8 cellular contexts compared by ENCODE assay signal in the genomic region with DNA sequence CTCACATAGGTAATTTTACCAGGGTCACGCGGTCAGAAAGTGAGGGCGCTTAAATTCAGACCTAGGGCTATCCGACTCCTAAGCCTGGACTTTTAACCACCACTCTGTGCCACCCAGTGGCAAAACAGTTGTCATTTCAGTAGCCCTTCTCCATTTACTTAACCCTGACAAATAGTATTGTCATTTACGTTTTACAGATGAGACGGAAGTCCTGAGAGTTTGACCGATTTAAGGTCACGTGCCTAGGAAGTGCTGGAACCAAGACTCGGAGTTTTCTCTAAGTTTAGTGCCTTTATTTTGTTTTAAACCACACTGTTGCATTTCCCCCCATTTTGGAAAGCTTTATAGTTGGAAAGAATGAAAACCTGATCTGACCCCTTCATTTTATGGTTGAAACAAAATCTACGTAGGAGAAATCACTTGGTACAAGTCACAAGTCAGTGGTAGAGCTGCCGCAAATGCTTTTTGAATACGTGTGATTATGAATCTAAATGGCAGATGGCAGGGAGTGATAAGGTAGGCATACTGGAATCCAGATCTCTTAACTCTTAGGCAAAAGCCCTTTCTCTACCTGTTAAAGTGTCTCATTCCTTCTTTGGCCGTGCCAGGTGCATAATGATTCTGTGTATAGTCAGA. TPM values are rescaled to one million over a fixed set of nuclear protein-coding genes. Genes with fewer than 3 reads are reported as not detected.
DNase-seq lines count a peak whose midpoint lies in the region; TF ChIP-seq lines count a peak whose summit lies in the region.

No MANE protein-coding gene starts in this region.

- peak overlapping the region; percentile 85 for H3K4me3 ChIP-seq in ovary

- peaks cover 24% of the 10 kb centered on the region for H3K36me3 Mint-ChIP-seq in activated CD4-positive, alpha-beta T cell treated with anti-CD3 and anti-CD28 coated beads, Interleukin-2, amount 10 ng/mL, durations not matched to agents 24 days and 14 days (ENCODE audit: low read depth)
- H3K36me3 Mint-ChIP-seq in activated CD4-positive, alpha-beta memory T cell treated with anti-CD3 and anti-CD28 coated beads for 36 hours, result peaks cover 16% of the 10 kb centered on the region

- peak overlapping the region; percentile 78 to 84 for H3K27ac ChIP-seq in ovary

- no peak for TF ChIP-seq CTCF in ovary (IDR thresholded peaks at IDR 0.05)

- H3K9me3 ChIP-seq in ovary, result no peaks in the 10 kb centered on the region

- H3K36me3 ChIP-seq in ovary, result no peaks in the 10 kb centered on the region

- H3K4me1 Mint-ChIP-seq in activated CD4-positive, alpha-beta T cell treated with anti-CD3 and anti-CD28 coated beads, Interleukin-2, amount 10 ng/mL, durations not matched to agents 24 days and 14 days, result peaks cover 39% of the 10 kb centered on the region
- H3K4me1 Mint-ChIP-seq in activated CD4-positive, alpha-beta memory T cell treated with anti-CD3 and anti-CD28 coated beads for 36 hours (ENCODE audit: low read depth), result peaks cover 44% of the 10 kb centered on the region

- H3K27me3 ChIP-seq in ovary, result no peaks in the 10 kb centered on the region

- POLR2A ChIA-PET in activated CD4-positive, alpha-beta memory T cell treated with anti-CD3 and anti-CD28 coated beads for 36 hours (lab: Charles Lee), result interaction anchor here (0.7 to 2.8 kb wide), 10 partner anchors 13 to 541 kb away, joined by 3 to 11 read pairs (median 4); a partner anchor contains a TSS

- intact Hi-C loops in activated CD4-positive, alpha-beta T cell treated with anti-CD3 and anti-CD28 coated beads, Interleukin-2, amount 10 ng/mL, durations not matched to agents 24 days and 14 days (cut with micrococcal nuclease), result loop anchor here (2.0 kb wide), 1 partner anchor 47 kb away; no protein-coding TSS in a partner anchor
- intact Hi-C loops in activated CD4-positive, alpha-beta memory T cell treated with anti-CD3 and anti-CD28 coated beads for 36 hours (cut with micrococcal nuclease), result no loop called here
- intact Hi-C loops in ovary (cut with DNase I), result loop anchor here in 1 of 4 donors (10.0 kb wide), 1 partner anchor 171 kb away; a partner anchor contains a TSS

- 14 to 15% (median 14%) methylated on average over 13 of the region's 13 CpGs for WGBS in ovary, 3 donors

- H3K27me3 Mint-ChIP-seq in activated CD4-positive, alpha-beta T cell treated with anti-CD3 and anti-CD28 coated beads, Interleukin-2, amount 10 ng/mL, durations not matched to agents 24 days and 14 days, result no peaks in the 10 kb centered on the region
- H3K27me3 Mint-ChIP-seq in activated CD4-positive, alpha-beta memory T cell treated with anti-CD3 and anti-CD28 coated beads for 36 hours, result no peaks in the 10 kb centered on the region

- no peaks in the 10 kb centered on the region for H3K9me3 Mint-ChIP-seq in activated CD4-positive, alpha-beta T cell treated with anti-CD3 and anti-CD28 coated beads, Interleukin-2, amount 10 ng/mL, durations not matched to agents 24 days and 14 days
- H3K9me3 Mint-ChIP-seq in activated CD4-positive, alpha-beta memory T cell treated with anti-CD3 and anti-CD28 coated beads for 36 hours, result no peaks in the 10 kb centered on the region

- H3K4me1 ChIP-seq in ovary (ENCODE audit: insufficient read depth), result peaks cover 12% of the 10 kb centered on the region

- CTCF ChIA-PET in activated CD4-positive, alpha-beta memory T cell treated with anti-CD3 and anti-CD28 coated beads for 36 hours (lab: Charles Lee), result interaction anchor here (0.6 to 4.6 kb wide), 5 partner anchors 16 to 166 kb away, joined by 3 to 40 read pairs (median 5); no protein-coding TSS in a partner anchor

- peak overlapping the region; percentile 98 for H3K4me3 Mint-ChIP-seq in activated CD4-positive, alpha-beta T cell treated with anti-CD3 and anti-CD28 coated beads, Interleukin-2, amount 10 ng/mL, durations not matched to agents 24 days and 14 days
- H3K4me3 Mint-ChIP-seq in activated CD4-positive, alpha-beta memory T cell treated with anti-CD3 and anti-CD28 coated beads for 36 hours, result peak overlapping the region; percentile 99

- no peak for TF ChIP-seq EP300 in ovary (IDR thresholded peaks at IDR 0.05)

- peak; percentile 81 for DNase-seq in activated CD4-positive, alpha-beta T cell treated with anti-CD3 and anti-CD28 coated beads, Interleukin-2, amount 10 ng/mL, durations not matched to agents 24 days and 14 days
- no peak for DNase-seq in activated CD4-positive, alpha-beta T cell treated with anti-CD3 and anti-CD28 coated beads, Interleukin-2, amount 50 U/mL, for 4 hours
- DNase-seq in HCEC 1CT, result peak; percentile 9
- peak; percentile 40 for DNase-seq in LoVo (ENCODE audit: low spot score)
- peak; percentile 32 for DNase-seq in activated CD4-positive, alpha-beta memory T cell treated with anti-CD3 and anti-CD28 coated beads for 36 hours
- peak; percentile 24 for DNase-seq in foreskin melanocyte
- no peak for DNase-seq in ovary
- DNase-seq in NCI-H1105 (lab: John Stamatoyannopoulos, UW), result no peak

- no peak for TF ChIP-seq POLR2A in ovary (IDR thresholded peaks at IDR 0.05)

- peak overlapping the region; percentile 100 for H3K27ac Mint-ChIP-seq in activated CD4-positive, alpha-beta T cell treated with anti-CD3 and anti-CD28 coated beads, Interleukin-2, amount 10 ng/mL, durations not matched to agents 24 days and 14 days
- H3K27ac Mint-ChIP-seq in activated CD4-positive, alpha-beta memory T cell treated with anti-CD3 and anti-CD28 coated beads for 36 hours, result peak overlapping the region; percentile 98

RNA-seq across cellular contexts. Expression of a gene that starts 0.7 kb away (rescaled TPM):
- total RNA-seq in activated CD4-positive, alpha-beta T cell treated with anti-CD3 and anti-CD28 coated beads, Interleukin-2, amount 10 ng/mL, durations not matched to agents 24 days and 14 days, result 68.8 and 73.1 TPM in 2 replicates
- 10 to 100 TPM; 47.2 to 52.5 TPM for total RNA-seq in activated CD4-positive, alpha-beta memory T cell treated with anti-CD3 and anti-CD28 coated beads for 36 hours
- 10 to 100 TPM; 17.9 to 28.5 (median 22.2) TPM for total RNA-seq in ovary
- polyA plus RNA-seq in ovary, result 10 to 100 TPM; 15.6 to 29.8 TPM

RNA-seq across cellular contexts. Expression of a gene that starts 0.7 kb away (rescaled TPM):
- total RNA-seq in activated CD4-positive, alpha-beta T cell treated with anti-CD3 and anti-CD28 coated beads, Interleukin-2, amount 10 ng/mL, durations not matched to agents 24 days and 14 days, result 24.9 and 25.7 TPM in 2 replicates
- 10 to 100 TPM; 25.1 to 25.9 TPM for total RNA-seq in activated CD4-positive, alpha-beta memory T cell treated with anti-CD3 and anti-CD28 coated beads for 36 hours
- total RNA-seq in ovary, result 10 to 100 TPM in 6 of 7 donors, 1 to 10 TPM in 1; 8.3 to 23.7 (median 17.0) TPM
- polyA plus RNA-seq in ovary, result 10 to 100 TPM in 1 of 2 donors, 1 to 10 TPM in 1; 9.5 to 25.0 TPM

RNA-seq across cellular contexts. Expression of a gene that starts 36.6 kb away (rescaled TPM):
- not detected in 2 replicates for total RNA-seq in activated CD4-positive, alpha-beta T cell treated with anti-CD3 and anti-CD28 coated beads, Interleukin-2, amount 10 ng/mL, durations not matched to agents 24 days and 14 days
- total RNA-seq in activated CD4-positive, alpha-beta memory T cell treated with anti-CD3 and anti-CD28 coated beads for 36 hours, result not detected
- total RNA-seq in ovary, result 1 to 10 TPM in 6 of 7 donors, under 1 TPM in 1; 0.46 to 8.8 (median 2.1) TPM
- 1 to 10 TPM; 5.0 to 6.6 TPM for polyA plus RNA-seq in ovary

Comparison
In these comparisons a context has a peak if more than half of its experiments do, and no peak if none do; other contexts are left out.
1. DNase-seq: peak in activated CD4-positive, alpha-beta T cell treated with anti-CD3 and anti-CD28 coated beads, Interleukin-2, amount 10 ng/mL, durations not matched to agents 24 days and 14 days (single experiment), HCEC 1CT (single experiment), LoVo (single experiment), activated CD4-positive, alpha-beta memory T cell treated with anti-CD3 and anti-CD28 coated beads for 36 hours (single experiment) and foreskin melanocyte (single experiment); none in activated CD4-positive, alpha-beta T cell treated with anti-CD3 and anti-CD28 coated beads, Interleukin-2, amount 50 U/mL, for 4 hours (0 of 2), ovary (0 of 5) and NCI-H1105 (single experiment).